Comparison of ENCODE assay signal across 26 cellular contexts in genomic region chr7:20010877-20011276, GRCh38.
"Had no signal": no experiment of that assay in that cellular context is flagged by ENCODE, and none has a peak within 500 bp of the region (broad histone marks: within the 10 kb centered on the region; RNA-seq: fewer than 3 reads in every experiment).

No MANE protein-coding gene starts in this region.

- H3K9me3 ChIP-seq: gastroesophageal sphincter, heart left ventricle, ovary, psoas muscle, sigmoid colon, thoracic aorta, tibial nerve, upper lobe of left lung had no signal

- H3K4me3 ChIP-seq: gastroesophageal sphincter, heart left ventricle, hepatocyte, lung, ovary, psoas muscle, sigmoid colon, thoracic aorta, tibial nerve, upper lobe of left lung had no signal

- FAIRE-seq: kidney, urothelium cell line had no signal

- H3K27ac ChIP-seq: epithelial cell of prostate, foreskin keratinocyte, gastroesophageal sphincter, heart left ventricle, hepatocyte, ovary, psoas muscle, sigmoid colon, thoracic aorta, tibial nerve, upper lobe of left lung had no signal

- H3K4me1 ChIP-seq: foreskin keratinocyte, gastroesophageal sphincter, heart left ventricle, psoas muscle, sigmoid colon, tibial nerve, upper lobe of left lung had no signal

- H3K79me2 ChIP-seq: hepatocyte had no signal

- H2AFZ ChIP-seq: hepatocyte had no signal

- DNase-seq: cortex of kidney; foreskin keratinocyte; heart left ventricle; kidney; natural killer cell; occipital lobe; ovary; posterior cingulate gyrus; psoas muscle; right cardiac atrium; sigmoid colon; stimulated activated CD4-positive, alpha-beta T cell treated with anti-CD3 and anti-CD28 coated beads, Interleukin-2, amount 100 ng/mL, for 24 hours; stimulated activated CD4-positive, alpha-beta T cell treated with anti-CD3 and anti-CD28 coated beads, Interleukin-4, amount 100 ng/mL, for 24 hours; stimulated activated naive CD8-positive, alpha-beta T cell treated with anti-CD3 and anti-CD28 coated beads, Interleukin-15, Interleukin-2, amounts not matched to agents 100 U/mL and 50 U/mL, for 24 hours; substantia nigra; upper lobe of left lung had no signal

- H3K36me3 ChIP-seq: gastroesophageal sphincter, heart left ventricle, ovary, sigmoid colon, thoracic aorta, tibial nerve, upper lobe of left lung had no signal

- H3K27me3 ChIP-seq: foreskin keratinocyte, gastroesophageal sphincter, heart left ventricle, hepatocyte, ovary, sigmoid colon, tibial nerve, upper lobe of left lung had no signal

- ATAC-seq: esophagus mucosa; foreskin keratinocyte; gastroesophageal sphincter; heart left ventricle; left lobe of liver; natural killer cell; psoas muscle; right cardiac atrium; stimulated activated effector memory CD8-positive, alpha-beta T cell treated with anti-CD3 and anti-CD28 coated beads, Interleukin-12 subunit alpha, Interleukin-12 subunit beta, amount 100 ng/mL, for 72 hours; stimulated activated naive CD8-positive, alpha-beta T cell treated with anti-CD3 and anti-CD28 coated beads, Interleukin-15, Interleukin-2, amounts not matched to agents 100 U/mL and 50 U/mL, for 24 hours had no signal

- H3K4me2 ChIP-seq: hepatocyte had no signal
